Comparison of ENCODE assay signal across 16 cellular contexts in the genomic region with DNA sequence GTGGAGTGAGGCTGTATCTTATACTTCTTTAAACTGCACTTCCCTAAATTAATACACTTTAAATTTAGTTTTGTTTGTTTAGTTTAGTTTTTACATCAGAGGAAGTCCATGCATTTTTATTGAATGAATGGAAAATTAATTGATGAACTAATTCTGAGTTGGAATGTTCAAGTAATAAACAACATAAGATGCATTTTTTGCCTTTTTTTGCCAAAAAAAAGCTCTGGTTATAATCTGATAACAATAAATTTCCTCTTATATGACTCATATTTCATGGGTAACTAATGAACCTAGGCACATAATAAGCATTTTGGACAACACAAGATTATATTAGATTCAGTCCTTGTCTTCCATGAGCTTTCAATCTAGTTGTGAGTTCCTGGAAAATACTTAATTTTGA.
"Had no signal": no experiment of that assay in that cellular context is flagged by ENCODE, and none has a peak within 500 bp of the region (broad histone marks: within the 10 kb centered on the region; RNA-seq: fewer than 3 reads in every experiment).

No MANE protein-coding gene starts in this region.

- H3K9me3 ChIP-seq: heart right ventricle, pancreas, suprapubic skin, thyroid gland had no signal

- H3K27me3 Mint-ChIP-seq: progenitor cell of endocrine pancreas, type B pancreatic cell had no signal

- H3K4me2 ChIP-seq: smooth muscle cell had no signal

- H3K9me3 Mint-ChIP-seq: naive thymus-derived CD8-positive, alpha-beta T cell; neural crest cell; type B pancreatic cell had no signal

- DNase-seq: effector memory CD4-positive, alpha-beta T cell; heart right ventricle; hypothalamus; kidney glomerular epithelial cell; naive thymus-derived CD8-positive, alpha-beta T cell; pancreas; right cardiac atrium; stimulated activated CD4-positive, alpha-beta T cell treated with anti-CD3 and anti-CD28 coated beads, Interleukin-2, amount 100 ng/mL, for 48 hours; stimulated activated naive CD4-positive, alpha-beta T cell treated with Interleukin-2 at 50 U/mL for 16 hours; thyroid gland had no signal

- H3K27ac ChIP-seq: heart right ventricle, pancreas, suprapubic skin, thyroid gland had no signal

- H3K27ac Mint-ChIP-seq: naive thymus-derived CD8-positive, alpha-beta T cell; progenitor cell of endocrine pancreas; type B pancreatic cell had no signal

- H3K27me3 ChIP-seq: heart right ventricle, pancreas, suprapubic skin, thyroid gland had no signal

- H3K36me3 Mint-ChIP-seq: naive thymus-derived CD8-positive, alpha-beta T cell; type B pancreatic cell had no signal

- H3K4me1 Mint-ChIP-seq: naive thymus-derived CD8-positive, alpha-beta T cell; neural crest cell had no signal

- H3K4me3 Mint-ChIP-seq: naive thymus-derived CD8-positive, alpha-beta T cell; neural crest cell; type B pancreatic cell had no signal

- ATAC-seq: esophagus mucosa; heart right ventricle; naive thymus-derived CD8-positive, alpha-beta T cell; pancreas; right cardiac atrium had no signal

- H3K4me3 ChIP-seq: heart right ventricle, pancreas, smooth muscle cell, suprapubic skin, thyroid gland had no signal

- H3K36me3 ChIP-seq: heart right ventricle, pancreas, suprapubic skin, thyroid gland had no signal

- H3K4me1 ChIP-seq: heart right ventricle, pancreas, suprapubic skin, thyroid gland had no signal
